Comparison of ENCODE assay signal across 1 cellular context in genomic region chr1:43707191-43708005, GRCh38.
TF ChIP-seq lines count a peak whose summit lies in the region.

Gene ST3GAL3, plus strand, starts transcription at chr1:43707536. Its CDS starts 28,727 bp downstream, at chr1:43736263.

TF ChIP-seq in K562, 482 proteins besides CTCF, POLR2A, EP300 and RAD21 (continued from another document):
- TF ChIP-seq RERE (CRISPR knock-in tag; IDR thresholded peaks at IDR 0.05; ENCODE audit: borderline replicate concordance) (no peak; the same call in 1 of the 2 replicates), TGIF2 (CRISPR knock-in tag; IDR thresholded peaks at IDR 0.05) (no peak), TFAM (CRISPR knock-in tag; conservative IDR thresholded peaks at IDR 0.05) (no peak), XRCC4 (IDR thresholded peaks at IDR 0.05; ENCODE audit: extremely low read depth, insufficient read depth, insufficient read length) (no peak), ZNF253 (CRISPR knock-in tag; conservative IDR thresholded peaks at IDR 0.05) (no peak), SREBF1 (IDR thresholded peaks at IDR 0.05; ENCODE audit: borderline replicate concordance, low read depth, low read length) (no peak), ZBED1 (IDR thresholded peaks at IDR 0.05) (peak; percentile 64; the same call in 1 of the 2 replicates), ERF (CRISPR knock-in tag; IDR thresholded peaks at IDR 0.05) (peak; percentile 73; the same call in 1 of the 2 replicates), NCOA1 (IDR thresholded peaks at IDR 0.05; ENCODE audit: low read depth) (no peak), EP400 (IDR thresholded peaks at IDR 0.05) (peak; percentile 67; the same call in 1 of the 2 replicates), FOXJ2 (tag; IDR thresholded peaks at IDR 0.05) (no peak), CC2D1A (IDR thresholded peaks at IDR 0.05) (no peak), RNF219 (CRISPR knock-in tag; IDR thresholded peaks at IDR 0.05) (no peak), ZNF277 (CRISPR knock-in tag; IDR thresholded peaks at IDR 0.05; ENCODE audit: borderline replicate concordance) (no peak)
